In genomic region chr11:118401880-118402590, GRCh38 we compare ENCODE assay signal across 1 cellular context.
TF ChIP-seq lines count a peak whose summit lies in the region.

No MANE protein-coding gene starts in this region.

TF ChIP-seq in IMR-90, 13 proteins besides CTCF, POLR2A, EP300 and RAD21 (continued from another document):
- TF ChIP-seq ELK1 (IDR thresholded peaks at IDR 0.05; ENCODE audit: borderline replicate concordance, low read depth, low read length): no peak
- peak; percentile 99 for TF ChIP-seq CEBPB (IDR thresholded peaks at IDR 0.05; ENCODE audit: low read depth, low read length)
